31 cellular contexts compared by ENCODE assay signal in genomic region chr3:158631986-158632385, GRCh38.
"Had no signal": no experiment of that assay in that cellular context is flagged by ENCODE, and none has a peak within 500 bp of the region (broad histone marks: within the 10 kb centered on the region; RNA-seq: fewer than 3 reads in every experiment).

No MANE protein-coding gene starts in this region.

- H3K27me3 ChIP-seq: hepatocyte, left lung, ovary, suprapubic skin, tibial artery, upper lobe of right lung had no signal

- H3K36me3 ChIP-seq: heart right ventricle, left lung, lower lobe of right lung, ovary, suprapubic skin, thoracic aorta, tibial artery, upper lobe of right lung had no signal

- H3K27ac Mint-ChIP-seq: immature natural killer cell; mesothelial cell of epicardium; naive B cell; natural killer cell; nephron progenitor cell; progenitor cell of endocrine pancreas; stimulated activated effector memory CD8-positive, alpha-beta T cell treated with anti-CD3 and anti-CD28 coated beads, Interleukin-12 subunit alpha, Interleukin-12 subunit beta, amount 100 ng/mL, for 72 hours; stimulated activated naive CD8-positive, alpha-beta T cell treated with anti-CD3 and anti-CD28 coated beads, Interleukin-15, Interleukin-2, amounts not matched to agents 100 ng/mL and 50 ng/mL, for 24 hours had no signal

- H3K36me3 Mint-ChIP-seq: immature natural killer cell; natural killer cell; stimulated activated effector memory CD8-positive, alpha-beta T cell treated with anti-CD3 and anti-CD28 coated beads, Interleukin-12 subunit alpha, Interleukin-12 subunit beta, amount 100 ng/mL, for 72 hours had no signal

- H3K9me3 ChIP-seq: heart right ventricle, left lung, lower lobe of right lung, ovary, suprapubic skin, thoracic aorta, tibial artery, upper lobe of right lung had no signal

- H2AFZ ChIP-seq: hepatocyte had no signal

- ATAC-seq: heart right ventricle; left colon; left lung; lower lobe of right lung; natural killer cell; right cardiac atrium; sciatic nerve; stimulated activated effector memory CD8-positive, alpha-beta T cell treated with anti-CD3 and anti-CD28 coated beads, Interleukin-12 subunit alpha, Interleukin-12 subunit beta, amount 100 ng/mL, for 72 hours; upper lobe of right lung had no signal

- H3K27ac ChIP-seq: heart right ventricle, hepatocyte, left lung, lower lobe of right lung, ovary, skin epidermis, suprapubic skin, thoracic aorta, tibial artery, upper lobe of right lung had no signal

- H3K4me1 Mint-ChIP-seq: immature natural killer cell; mesothelial cell of epicardium; naive B cell; natural killer cell; nephron progenitor cell; stimulated activated effector memory CD8-positive, alpha-beta T cell treated with anti-CD3 and anti-CD28 coated beads, Interleukin-12 subunit alpha, Interleukin-12 subunit beta, amount 100 ng/mL, for 72 hours had no signal

- H3K9me3 Mint-ChIP-seq: immature natural killer cell; natural killer cell; stimulated activated naive CD8-positive, alpha-beta T cell treated with anti-CD3 and anti-CD28 coated beads, Interleukin-15, Interleukin-2, amounts not matched to agents 100 ng/mL and 50 ng/mL, for 24 hours had no signal

- FAIRE-seq: islet of Langerhans, kidney, urothelium cell line had no signal

- H3K4me1 ChIP-seq: heart right ventricle, left lung, lower lobe of right lung, suprapubic skin, tibial artery, upper lobe of right lung had no signal

- H3K4me3 ChIP-seq: heart right ventricle, hepatocyte, left lung, lower lobe of right lung, ovary, skin epidermis, suprapubic skin, thoracic aorta, tibial artery, upper lobe of right lung had no signal

- H3K79me2 ChIP-seq: hepatocyte had no signal

- DNase-seq: heart right ventricle; immature natural killer cell; kidney; left colon; left lung; lower lobe of right lung; mesendoderm; naive B cell; natural killer cell; nephron progenitor cell; ovary; right cardiac atrium; stimulated activated CD4-positive, alpha-beta T cell treated with anti-CD3 and anti-CD28 coated beads, Interleukin-12 subunit alpha, Interleukin-12 subunit beta, amount 100 ng/mL, for 4 hours; stimulated activated CD4-positive, alpha-beta T cell treated with anti-CD3 and anti-CD28 coated beads, Interleukin-15, amount 100 ng/mL, for 24 hours; stimulated activated CD4-positive, alpha-beta T cell treated with anti-CD3 and anti-CD28 coated beads, Interleukin-2, amount 100 ng/mL, for 24 hours; stimulated activated CD4-positive, alpha-beta T cell treated with anti-CD3 and anti-CD28 coated beads, Interleukin-4, amount 100 ng/mL, for 24 hours; stimulated activated naive CD4-positive, alpha-beta T cell; tibial artery; trophoblast cell; upper lobe of right lung had no signal

- H3K4me2 ChIP-seq: hepatocyte had no signal

- H3K27me3 Mint-ChIP-seq: progenitor cell of endocrine pancreas had no signal

- H3K4me3 Mint-ChIP-seq: immature natural killer cell; mesothelial cell of epicardium; naive B cell; natural killer cell; nephron progenitor cell; stimulated activated effector memory CD8-positive, alpha-beta T cell treated with anti-CD3 and anti-CD28 coated beads, Interleukin-12 subunit alpha, Interleukin-12 subunit beta, amount 100 ng/mL, for 72 hours; stimulated activated naive CD8-positive, alpha-beta T cell treated with anti-CD3 and anti-CD28 coated beads, Interleukin-15, Interleukin-2, amounts not matched to agents 100 ng/mL and 50 ng/mL, for 24 hours had no signal
